In genomic region chr11:121478226-121478894, GRCh38 we compare ENCODE assay signal across 13 cellular contexts. TPM values are rescaled to one million over a fixed set of nuclear protein-coding genes. Genes with fewer than 3 reads are reported as not detected.
DNase-seq lines count a peak whose midpoint lies in the region; ATAC-seq, FAIRE-seq and TF ChIP-seq lines count a peak whose summit lies in the region.
"Had no signal": no experiment of that assay in that cellular context is flagged by ENCODE, and none has a peak within 500 bp of the region (broad histone marks: within the 10 kb centered on the region; RNA-seq: fewer than 3 reads in every experiment).

No MANE protein-coding gene starts in this region.

- peaks cover 43% of the 10 kb centered on the region for H3K4me1 Mint-ChIP-seq in progenitor cell of endocrine pancreas (ENCODE audit: low read depth)

- peak overlapping the region; percentile 37 for H3K4me3 Mint-ChIP-seq in progenitor cell of endocrine pancreas (ENCODE audit: low read depth)

- no peaks in the 10 kb centered on the region for H3K9me3 ChIP-seq in iPS DF 6.9 (ENCODE audit: control insufficient read depth, insufficient read depth, low read length)
- H3K9me3 ChIP-seq: Caco-2 had no signal

- peak; percentile 89 for FAIRE-seq in GM12892 (lab: Jason Lieb, UNC)

- WGBS in iPS DF 6.9 (ENCODE audit: insufficient coverage, insufficient read length), result no CpG with 5 or more reads among the region's 18 CpGs

- TF ChIP-seq POLR2A in GM12892 (IDR thresholded peaks at IDR 0.05; ENCODE audit: low read depth, low read length), result no peak

- H3K4me1 ChIP-seq in iPS DF 6.9 (ENCODE audit: control insufficient read depth, insufficient read depth, low read length), result peaks cover 19% of the 10 kb centered on the region

- no peaks in the 10 kb centered on the region for H3K9me3 Mint-ChIP-seq in progenitor cell of endocrine pancreas (ENCODE audit: low read depth)

- no peak for ATAC-seq in HG03135 (IDR thresholded peaks at IDR 0.05; ENCODE audit: unreplicated experiment)

- no peak for TF ChIP-seq CTCF in progenitor cell of endocrine pancreas (IDR thresholded peaks at IDR 0.05; ENCODE audit: unreplicated experiment)

- H3K36me3 ChIP-seq in iPS DF 6.9 (ENCODE audit: control insufficient read depth, insufficient read depth, low read length), result no peaks in the 10 kb centered on the region

- no peaks in the 10 kb centered on the region for H3K27me3 Mint-ChIP-seq in progenitor cell of endocrine pancreas

- DNase-seq in GM12892 (ENCODE audit: insufficient read length) (no peak), NCI-H526 (lab: John Stamatoyannopoulos, UW) (peak; percentile 35 to 75), iPS DF 6.9 (ENCODE audit: low read depth, low spot score) (no peak), progenitor cell of endocrine pancreas (ENCODE audit: low spot score, unreplicated experiment) (no peak), cerebellum (ENCODE audit: low spot score) (no peak), T-helper 2 cell (no peak)
- DNase-seq: activated CD4-positive, CD25-positive, alpha-beta regulatory T cell; effector memory CD4-positive, alpha-beta T cell; NCI-H1105 treated with DMSO at 0.1 percent for 48 hours; NCI-H524; SHP77 had no signal

- peak overlapping the region; percentile 93 for H3K27ac Mint-ChIP-seq in progenitor cell of endocrine pancreas

- no peak overlapping the region for H3K4me3 ChIP-seq in iPS DF 6.9 (ENCODE audit: low read length)

- H3K27ac ChIP-seq in iPS DF 6.9 (ENCODE audit: low read length), result peak overlapping the region; percentile 20

- H3K27me3 ChIP-seq in iPS DF 6.9 (ENCODE audit: control insufficient read depth, insufficient read depth, low read length), result no peaks in the 10 kb centered on the region

- peaks cover under 1% of the 10 kb centered on the region for H3K36me3 Mint-ChIP-seq in progenitor cell of endocrine pancreas (ENCODE audit: insufficient read depth)

RNA-seq across cellular contexts. Expression of gene SORL1, which starts 26.2 kb away (rescaled TPM):
- polyA plus RNA-seq in GM12892 (2012; ENCODE audit: missing spikeins), result 61.4 TPM
- total RNA-seq in progenitor cell of endocrine pancreas, result 30.9 and 31.8 TPM in 2 replicates
- 41.6 TPM for total RNA-seq in cerebellum

Comparison
In these comparisons a context has a peak if more than half of its experiments do, and no peak if none do; other contexts are left out.
1. DNase-seq: peak in NCI-H526 (2 of 2); none in GM12892 (single experiment), iPS DF 6.9 (single experiment), progenitor cell of endocrine pancreas (single experiment), cerebellum (single experiment) and T-helper 2 cell (0 of 5).